In genomic region chr22:19943665-19944026, GRCh38 we compare ENCODE assay signal across 8 cellular contexts. TPM values are rescaled to one million over a fixed set of nuclear protein-coding genes. Genes with fewer than 3 reads are reported as not detected.
DNase-seq lines count a peak whose midpoint lies in the region; ATAC-seq lines count a peak whose summit lies in the region.

No MANE protein-coding gene starts in this region.

- ATAC-seq in GM21723 (IDR thresholded peaks at IDR 0.05; ENCODE audit: unreplicated experiment) (no peak), GM18520 (IDR thresholded peaks at IDR 0.05; ENCODE audit: unreplicated experiment) (no peak), HG02642 (IDR thresholded peaks at IDR 0.05; ENCODE audit: poor library complexity, unreplicated experiment) (no peak)

- no peaks in the 10 kb centered on the region for H3K36me3 ChIP-seq in mucosa of rectum (ENCODE audit: control insufficient read depth in 2 of 2, insufficient read depth in 2 of 2, low read length in 2 of 2)

- no peaks in the 10 kb centered on the region for H3K9me3 ChIP-seq in mucosa of rectum (ENCODE audit: control insufficient read depth in 2 of 2, low read length in 2 of 2)

- DNase-seq in D341Med (ENCODE audit: low spot score) (peak; percentile 37), LHCN-M2 (ENCODE audit: low read depth) (peak; percentile 94), brain pericyte (ENCODE audit: low read depth, low spot score) (peak; percentile 48), NCI-H2171 treated with DMSO at 0.1 percent for 48 hours (lab: John Stamatoyannopoulos, UW) (no peak)

- H3K27me3 ChIP-seq in mucosa of rectum (ENCODE audit: control insufficient read depth in 2 of 2, insufficient read depth in 2 of 2, low read length in 2 of 2): no peaks in the 10 kb centered on the region

- no peak overlapping the region for H3K9ac ChIP-seq in mucosa of rectum (ENCODE audit: low read depth in 1 of 2, low read length in 2 of 2)

- H3K4me3 ChIP-seq in mucosa of rectum (ENCODE audit: low read length in 2 of 2): no peak overlapping the region

- peak overlapping the region; percentile 13 to 83 for H3K27ac ChIP-seq in mucosa of rectum (ENCODE audit: low read depth in 2 of 2, low read length in 2 of 2)

- peaks cover 24 to 33% of the 10 kb centered on the region in 2 donors for H3K4me1 ChIP-seq in mucosa of rectum (ENCODE audit: control insufficient read depth in 2 of 2, insufficient read depth in 2 of 2, low read length in 2 of 2)

RNA-seq across cellular contexts. Expression of gene TXNRD2, which starts 2.0 kb away (rescaled TPM):
- total RNA-seq in LHCN-M2 (2014; rRNA removed): 39.5 TPM in 2 replicates
- polyA plus RNA-seq in LHCN-M2 (2012): 56.9 TPM

RNA-seq across cellular contexts. Expression of gene COMT, which starts 2.1 kb away (rescaled TPM):
- 290 and 350 TPM in 2 replicates for total RNA-seq in LHCN-M2 (2014; rRNA removed)
- 274 TPM for polyA plus RNA-seq in LHCN-M2 (2012)
